Comparison of ENCODE assay signal across 1 cellular context in the genomic region with DNA sequence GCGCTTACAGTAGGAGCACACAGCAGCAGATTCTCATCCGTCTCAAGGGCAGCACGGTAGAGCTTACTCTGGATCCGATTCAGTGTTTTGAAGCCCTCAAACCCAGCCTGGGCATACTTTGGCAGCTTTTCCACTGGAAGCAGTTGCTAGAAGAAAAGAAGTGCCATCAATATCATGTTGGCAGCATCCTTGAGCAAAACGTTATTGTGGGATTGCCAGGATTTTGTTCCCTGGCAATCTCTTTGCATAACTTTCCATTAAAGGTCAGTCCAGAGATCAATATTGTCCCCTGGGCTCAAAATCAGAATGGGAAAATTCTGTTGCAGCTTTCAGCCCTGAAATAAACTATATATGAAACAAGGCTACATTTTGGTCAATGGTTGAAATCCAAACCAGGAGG.
TF ChIP-seq lines count a peak whose summit lies in the region.

No MANE protein-coding gene starts in this region.

TF ChIP-seq in endothelial cell of umbilical vein, 7 proteins besides CTCF, POLR2A, EP300 and RAD21:
- TF ChIP-seq POLR2AphosphoS5 (IDR thresholded peaks at IDR 0.05; ENCODE audit: insufficient read depth, low read depth, low read length), result no peak
- no peak for TF ChIP-seq MYC (IDR thresholded peaks at IDR 0.05; ENCODE audit: low read depth, low read length)
- no peak for TF ChIP-seq EZH2 (IDR thresholded peaks at IDR 0.05; ENCODE audit: borderline replicate concordance, low read depth, low read length, severe bottlenecking)
- no peak for TF ChIP-seq JUN (IDR thresholded peaks at IDR 0.05; ENCODE audit: borderline replicate concordance, insufficient read depth, insufficient read length, low read depth)
- TF ChIP-seq GATA2 (IDR thresholded peaks at IDR 0.05; ENCODE audit: insufficient read depth, insufficient read length, low read depth, low read length), result no peak
- no peak for TF ChIP-seq FOS (IDR thresholded peaks at IDR 0.05; ENCODE audit: borderline replicate concordance, insufficient read depth, low read length)
- TF ChIP-seq, protein P1, sequence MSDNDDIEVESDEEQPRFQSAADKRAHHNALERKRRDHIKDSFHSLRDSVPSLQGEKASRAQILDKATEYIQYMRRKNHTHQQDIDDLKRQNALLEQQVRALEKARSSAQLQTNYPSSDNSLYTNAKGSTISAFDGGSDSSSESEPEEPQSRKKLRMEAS (IDR thresholded peaks at IDR 0.05; ENCODE audit: insufficient read depth, insufficient read length), result no peak
